Comparison of ENCODE assay signal across 27 cellular contexts in the genomic region with DNA sequence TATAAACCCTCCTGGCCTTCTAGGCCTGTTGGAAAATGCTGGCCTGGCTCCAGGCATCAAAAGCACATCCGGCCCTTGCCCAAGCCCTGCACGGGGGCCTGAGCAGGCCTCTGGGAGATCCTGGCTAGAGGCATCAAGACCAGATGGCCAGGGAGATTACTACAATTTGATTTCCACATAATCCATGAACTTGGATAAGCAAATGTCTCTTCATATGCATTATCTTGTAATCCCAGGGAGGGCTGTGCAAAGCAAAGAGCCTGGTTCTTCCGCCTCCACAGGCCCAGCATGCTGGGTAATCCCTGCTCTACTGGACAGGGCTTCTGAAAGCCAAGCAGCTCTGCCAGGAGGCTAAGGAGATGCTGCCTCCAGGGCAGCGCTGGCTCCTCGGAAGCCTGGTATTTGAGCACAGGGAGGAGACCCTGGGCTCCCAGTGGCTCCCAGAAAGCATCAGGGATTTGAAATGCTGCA. TPM values are rescaled to one million over a fixed set of nuclear protein-coding genes. Genes with fewer than 3 reads are reported as not detected.
DNase-seq lines count a peak whose midpoint lies in the region; ATAC-seq, FAIRE-seq and TF ChIP-seq lines count a peak whose summit lies in the region.
"Had no signal": no experiment of that assay in that cellular context is flagged by ENCODE, and none has a peak within 500 bp of the region (broad histone marks: within the 10 kb centered on the region; RNA-seq: fewer than 3 reads in every experiment).

No MANE protein-coding gene starts in this region.

- H3K4me2 ChIP-seq in A549 (no peak overlapping the region), SK-N-SH (no peak overlapping the region), osteoblast (ENCODE audit: insufficient read depth, low read length) (no peak overlapping the region)
- H3K4me2 ChIP-seq: BLaER1, PC-9 had no signal

- no peak overlapping the region for H3K4me3 ChIP-seq in A549
- no peak overlapping the region for H3K4me3 ChIP-seq in SK-N-SH (ENCODE audit: low read depth in 2 of 2, low read length in 1 of 2)
- H3K4me3 ChIP-seq in osteoblast (ENCODE audit: insufficient read depth, low read length) = no peak overlapping the region
- H3K4me3 ChIP-seq: BLaER1, GM23248, PC-9, SJCRH30 had no signal

- H3K27ac ChIP-seq in A549 (peak overlapping the region; percentile 37 to 79), SK-N-SH (ENCODE audit: low read depth in 2 of 2, low read length in 1 of 2) (peak overlapping the region in 1 of 2 experiments; percentile 72; a peak in 2 of 4 replicates), osteoblast (ENCODE audit: low read depth, low read length) (no peak overlapping the region)
- H3K27ac ChIP-seq: BLaER1, GM23248, PC-9, SJCRH30 had no signal

- 69% methylated on average over 5 of the region's 5 CpGs for WGBS in A549 (ENCODE audit: missing lambda C conversion rate)
- WGBS in SK-N-SH (ENCODE audit: low lambda C conversion rate) = 50% methylated on average over 3 of the region's 5 CpGs

- H3K9me3 ChIP-seq in A549 (peaks cover 10% of the 10 kb centered on the region), SK-N-SH (no peaks in the 10 kb centered on the region; the same call in 1 of the 2 replicates), osteoblast (ENCODE audit: low read depth, low read length) (no peaks in the 10 kb centered on the region)
- H3K9me3 ChIP-seq: SJCRH30 had no signal

- TF ChIP-seq CTCF in A549 (IDR thresholded peaks at IDR 0.05) (no peak), SK-N-SH (IDR thresholded peaks at IDR 0.05) (no peak), omental fat pad (IDR thresholded peaks at IDR 0.05) (no peak), osteoblast (IDR thresholded peaks at IDR 0.05; ENCODE audit: extremely low read depth, low read depth, low read length) (no peak)

- H3K27ac Mint-ChIP-seq in T-helper 2 cell treated with Interferon-gamma antibody and Interleukin-4, amounts not matched to agents 5 μg/mL and 100 μg/mL, for 36 hours = no peak overlapping the region
- H3K27ac Mint-ChIP-seq: CD4-positive, CD25-positive, alpha-beta regulatory T cell; H9 had no signal

- H3K27me3 Mint-ChIP-seq in T-helper 2 cell treated with Interferon-gamma antibody and Interleukin-4, amounts not matched to agents 5 μg/mL and 100 μg/mL, for 36 hours (ENCODE audit: low read depth) = peaks cover 9% of the 10 kb centered on the region

- TF ChIP-seq EP300 in A549 (IDR thresholded peaks at IDR 0.05) (no peak), SK-N-SH (IDR thresholded peaks at IDR 0.05; ENCODE audit: borderline replicate concordance in 1 of 2, low read depth in 1 of 2, low read length in 1 of 2) (peak in 1 of 2 experiments; percentile 85; a peak in 2 of 4 replicates)

- H3K79me2 ChIP-seq in SK-N-SH (ENCODE audit: insufficient read depth) (no peaks in the 10 kb centered on the region), osteoblast (ENCODE audit: insufficient read depth, low read length) (no peaks in the 10 kb centered on the region)

- H2AFZ ChIP-seq in SK-N-SH (ENCODE audit: low read depth) = no peak overlapping the region
- no peak overlapping the region for H2AFZ ChIP-seq in osteoblast (ENCODE audit: low read length)
- H2AFZ ChIP-seq: GM23248, PC-9 had no signal

- FAIRE-seq in A549 (lab: Jason Lieb, UNC) = no peak
- FAIRE-seq: G401.6, HepG2 had no signal

- H3K36me3 ChIP-seq in SK-N-SH (replicated peaks in 1 of 2; ENCODE audit: control insufficient read depth in 1 of 2, insufficient read depth in 2 of 2, low read length in 1 of 2) (no peaks in the 10 kb centered on the region), osteoblast (ENCODE audit: insufficient read depth, low read length) (no peaks in the 10 kb centered on the region)
- H3K36me3 ChIP-seq: BLaER1, SJCRH30 had no signal

- H3K36me3 Mint-ChIP-seq in T-helper 2 cell treated with Interferon-gamma antibody and Interleukin-4, amounts not matched to agents 5 μg/mL and 100 μg/mL, for 36 hours (ENCODE audit: low read depth) = no peaks in the 10 kb centered on the region
- H3K36me3 Mint-ChIP-seq: CD4-positive, CD25-positive, alpha-beta regulatory T cell had no signal

- H4K20me1 ChIP-seq in SK-N-SH (ENCODE audit: insufficient read depth) (no peaks in the 10 kb centered on the region), osteoblast (ENCODE audit: insufficient read depth, low read length) (no peaks in the 10 kb centered on the region)
- H4K20me1 ChIP-seq: BLaER1 had no signal

- CTCF ChIA-PET in A549 (lab: Yijun Ruan, JAX) (interaction anchor here (0.5 to 12.9 kb wide), 17 partner anchors 10 to 213 kb away, joined by 3 to 201 read pairs (median 5); partner anchors contain the start of gene NTRK3), SK-N-SH (lab: Yijun Ruan, JAX) (interaction anchor here (0.9 to 10.3 kb wide), 16 partner anchors 14 to 1535 kb away, joined by 3 to 195 read pairs (median 5); partner anchors contain the start of genes MRPL46, MRPS11 and NTRK3)

- H3K4me1 Mint-ChIP-seq in T-helper 2 cell treated with Interferon-gamma antibody and Interleukin-4, amounts not matched to agents 5 μg/mL and 100 μg/mL, for 36 hours (ENCODE audit: low read depth) = peaks cover 3% of the 10 kb centered on the region

- no peak for TF ChIP-seq RAD21 in A549 (conservative IDR thresholded peaks at IDR 0.05 in 1 of 2, IDR thresholded peaks at IDR 0.05 in 1 of 2)
- no peak for TF ChIP-seq RAD21 in SK-N-SH (IDR thresholded peaks at IDR 0.05; ENCODE audit: low read length)

- no peak for TF ChIP-seq POLR2A in A549 (IDR thresholded peaks at IDR 0.05; ENCODE audit: low read length)

- POLR2A ChIA-PET in A549 (lab: Yijun Ruan, JAX) (no interaction called here), SK-N-SH (lab: Yijun Ruan, JAX) (no interaction called here)

- no peak for ATAC-seq in A549
- ATAC-seq in omental fat pad (ENCODE audit: low FRiP score) = no peak
- ATAC-seq: HepG2, Right ventricle myocardium inferior had no signal

- H3F3A ChIP-seq in SK-N-SH (replicated peaks; ENCODE audit: insufficient read depth) = no peaks in the 10 kb centered on the region

- no peaks in the 10 kb centered on the region for H3K27me3 ChIP-seq in SK-N-SH (ENCODE audit: insufficient read depth)
- H3K27me3 ChIP-seq in osteoblast (ENCODE audit: insufficient read depth, low read length) = no peaks in the 10 kb centered on the region
- H3K27me3 ChIP-seq: BLaER1, SJCRH30 had no signal

- H3K9me2 ChIP-seq in SK-N-SH = 0 out of 2 replicates have a peak, but pooled peaks cover 4% of the 10 kb centered on the region

- DNase-seq in A549 (ENCODE audit: low read depth in 1 of 2, low spot score in 1 of 2) (no peak), NCI-H524 (lab: John Stamatoyannopoulos, UW) (peak; percentile 99 to 100), SK-N-SH (peak; percentile 78), cerebellum (ENCODE audit: low spot score) (peak; percentile 83), UCSD-AML1 (lab: John Stamatoyannopoulos, UW; ENCODE audit: unreplicated experiment) (no peak), omental fat pad (ENCODE audit: low spot score) (no peak), osteoblast (ENCODE audit: insufficient read length, low spot score, missing footprints) (no peak)
- DNase-seq in T-helper 2 cell treated with Interferon-gamma antibody and Interleukin-4, amounts not matched to agents 5 μg/mL and 100 μg/mL, for 36 hours (ENCODE audit: low spot score) = no peak
- DNase-seq: 8988T; CD4-positive, CD25-positive, alpha-beta regulatory T cell; DMS53; GM23248; H9; Kasumi-1; MV-4-11; NCI-H1105; NCI-H146; NCI-H2029; NCI-H226; NCI-H510A; NCI-H774; PC-9 had no signal

- H3K9ac ChIP-seq in SK-N-SH = no peak overlapping the region
- H3K9ac ChIP-seq: BLaER1, GM23248 had no signal

- H3K4me3 Mint-ChIP-seq in T-helper 2 cell treated with Interferon-gamma antibody and Interleukin-4, amounts not matched to agents 5 μg/mL and 100 μg/mL, for 36 hours = no peak overlapping the region
- H3K4me3 Mint-ChIP-seq: CD4-positive, CD25-positive, alpha-beta regulatory T cell; H9 had no signal

- H3K4me1 ChIP-seq in A549 (0 out of 3 replicates have a peak, but pooled peaks cover 3% of the 10 kb centered on the region), SK-N-SH (ENCODE audit: control insufficient read depth in 1 of 2, insufficient read depth in 2 of 2, low read depth in 1 of 2, low read length in 1 of 2) (peaks cover 0 to 15% of the 10 kb centered on the region in 2 experiments; a peak in 1 of 4 replicates), osteoblast (ENCODE audit: insufficient read depth, low read length) (peaks cover under 1% of the 10 kb centered on the region)
- H3K4me1 ChIP-seq: BLaER1, SJCRH30 had no signal

- peaks cover 2% of the 10 kb centered on the region for H3K9me3 Mint-ChIP-seq in T-helper 2 cell treated with Interferon-gamma antibody and Interleukin-4, amounts not matched to agents 5 μg/mL and 100 μg/mL, for 36 hours

TF ChIP-seq in A549, 52 proteins besides CTCF, POLR2A, EP300 and RAD21 (continues in another document):
- no peak for TF ChIP-seq CBX2 (IDR thresholded peaks at IDR 0.05; ENCODE audit: borderline replicate concordance, low read depth)

TF ChIP-seq in SK-N-SH, 30 proteins besides CTCF, POLR2A, EP300 and RAD21 (continues in another document):
- TF ChIP-seq MXI1 (IDR thresholded peaks at IDR 0.05; ENCODE audit: low read depth, low read length) (peak; percentile 44; the same call in 1 of the 2 replicates), RCOR1 (IDR thresholded peaks at IDR 0.05; ENCODE audit: low read length) (peak; percentile 84), GATA2 (CRISPR knock-in tag; IDR thresholded peaks at IDR 0.05) (peak; percentile 92), RFX5 (IDR thresholded peaks at IDR 0.05; ENCODE audit: low read length) (no peak), FOXJ3 (CRISPR knock-in tag; IDR thresholded peaks at IDR 0.05) (peak; percentile 85)

RNA-seq across cellular contexts. Expression of gene MRPL46, which starts 18.2 kb away (rescaled TPM):
- polyA plus RNA-seq in A549 (2011; rRNA removed) (66.9 and 76.1 TPM in 2 replicates), A549 (2017; fragmentation: RNase III; extraction: RNeasy Plus Mini Kit Qiagen cat#74134 plus additional on column Dnase treatment) (54.9 to 61.1 TPM (median 57.7 TPM) in 3 replicates), SK-N-SH (2012; rRNA removed) (33.8 and 36.6 TPM in 2 replicates)
- polyA plus RNA-seq in A549 (2012; cell fraction: cytosol; rRNA removed) = 72.2 and 72.9 TPM in 2 replicates
- 31.9 and 40.3 TPM in 2 replicates for polyA plus RNA-seq in A549 (2012; cell fraction: nucleus; rRNA removed)
- polyA minus RNA-seq in A549 (2011; rRNA and poly(A)+ RNA removed) = 16.9 and 17.0 TPM in 2 replicates
- 37.6 and 40.1 TPM in 2 replicates for polyA plus RNA-seq in SK-N-SH (2012; cell fraction: cytosol; rRNA removed)
- 22.0 and 22.1 TPM in 2 replicates for polyA plus RNA-seq in SK-N-SH (2012; cell fraction: nucleus; rRNA removed)
- total RNA-seq in cerebellum (17.2 TPM), omental fat pad (10 to 100 TPM; 26.5 to 45.9 (median 36.5) TPM), osteoblast (11.2 and 13.0 TPM in 2 replicates)

RNA-seq across cellular contexts. Expression of gene MRPS11, which starts 18.5 kb away (rescaled TPM):
- 99.0 and 102 TPM in 2 replicates for polyA plus RNA-seq in A549 (2011; rRNA removed)
- polyA plus RNA-seq in A549 (2012; cell fraction: cytosol; rRNA removed) = 210 and 263 TPM in 2 replicates
- 94.1 and 111 TPM in 2 replicates for polyA plus RNA-seq in A549 (2012; cell fraction: nucleus; rRNA removed)
- 122 to 129 TPM (median 123 TPM) in 3 replicates for polyA plus RNA-seq in A549 (2017; fragmentation: RNase III; extraction: RNeasy Plus Mini Kit Qiagen cat#74134 plus additional on column Dnase treatment)
- polyA minus RNA-seq in A549 (2011; rRNA and poly(A)+ RNA removed) = 35.6 and 44.3 TPM in 2 replicates
- 70.0 and 101 TPM in 2 replicates for polyA plus RNA-seq in SK-N-SH (2012; rRNA removed)
- 66.9 TPM in 2 replicates for polyA plus RNA-seq in SK-N-SH (2012; cell fraction: cytosol; rRNA removed)
- polyA plus RNA-seq in SK-N-SH (2012; cell fraction: nucleus; rRNA removed) = 50.3 and 60.9 TPM in 2 replicates
- 20.0 TPM for total RNA-seq in cerebellum
- total RNA-seq in omental fat pad = 10 to 100 TPM; 24.3 to 48.5 (median 43.5) TPM
- total RNA-seq in osteoblast = 17.7 and 18.3 TPM in 2 replicates

Comparison
In these comparisons a context has a peak if more than half of its experiments do, and no peak if none do; other contexts are left out.
1. DNase-seq: peak in NCI-H524 (2 of 2), SK-N-SH (single experiment) and cerebellum (single experiment); none in A549 (0 of 2), UCSD-AML1 (single experiment), T-helper 2 cell treated with Interferon-gamma antibody and Interleukin-4, amounts not matched to agents 5 μg/mL and 100 μg/mL, for 36 hours (single experiment), omental fat pad (single experiment) and osteoblast (single experiment).
2. Of the 12 proteins assayed by ChIP-seq in both A549 and SK-N-SH: peak only in A549: none; only in SK-N-SH: CHD2 and RCOR1; in both: none; in neither: 9; mixed calls (peak in some experiments, not most) for 1.